In the genomic region with DNA sequence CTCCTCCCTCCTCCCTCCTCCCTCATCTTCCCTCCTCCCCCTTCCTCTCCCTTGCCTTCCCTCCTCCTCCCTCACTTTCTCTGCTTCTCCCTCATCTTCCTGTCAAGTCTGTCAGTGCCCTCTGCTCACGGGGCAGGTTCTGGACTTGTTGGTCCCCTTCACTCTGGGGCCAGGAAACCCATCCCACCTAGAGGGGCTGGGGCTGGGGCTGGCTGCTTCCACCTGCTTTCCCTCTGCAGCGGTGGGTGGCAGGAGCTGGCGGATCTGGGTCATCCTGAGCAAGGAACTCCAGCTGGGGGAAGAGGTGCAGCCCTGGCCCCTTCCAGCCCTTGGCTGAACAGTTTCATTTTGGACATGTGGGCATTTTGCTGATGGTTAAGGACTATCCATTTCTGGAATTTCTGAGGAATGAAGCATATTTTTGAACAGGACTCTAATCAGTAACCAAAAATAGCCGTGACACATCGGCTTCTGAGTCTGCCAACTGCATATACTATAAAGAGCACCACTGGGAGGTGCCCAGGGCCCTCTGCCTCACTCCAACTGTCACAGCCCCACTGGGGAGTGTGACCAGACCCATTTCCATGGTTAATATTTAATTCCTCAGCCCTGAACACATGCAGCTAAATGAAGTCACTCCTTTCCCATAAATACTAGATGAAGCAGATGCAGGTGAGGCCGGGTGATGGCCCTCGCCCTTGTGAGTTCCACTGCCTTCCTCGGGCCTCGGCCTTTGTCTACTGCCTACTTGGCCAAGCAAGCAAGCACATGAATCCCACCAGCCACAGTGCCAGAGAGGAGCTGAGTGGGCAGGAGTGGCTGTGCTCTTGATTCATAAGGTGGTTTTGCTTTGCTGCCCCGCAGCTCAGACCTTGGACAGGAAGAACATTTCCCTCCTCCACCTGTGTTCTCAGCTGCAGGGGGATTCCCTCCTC, we compare ENCODE assay signal across 8 cellular contexts. TPM values are rescaled to one million over a fixed set of nuclear protein-coding genes. Genes with fewer than 3 reads are reported as not detected.
DNase-seq lines count a peak whose midpoint lies in the region; ATAC-seq and TF ChIP-seq lines count a peak whose summit lies in the region.

No MANE protein-coding gene starts in this region.

- H3K4me1 ChIP-seq in right lobe of liver, result peaks cover 0 to 10% (median 0%) of the 10 kb centered on the region in 4 donors

- intact Hi-C loops in right lobe of liver (cut with DNase I), result no loop called here

- DNase-seq in AG08396 (ENCODE audit: low spot score) (peak; percentile 76), HCEC 1CT (peak; percentile 67), astrocyte of the spinal cord (ENCODE audit: low read depth, low spot score) (peak; percentile 33), right lobe of liver (peak in 2 of 3 donors; percentile 39 to 55), NCI-H345 treated with DMSO at 0.1 percent for 48 hours (lab: John Stamatoyannopoulos, UW; ENCODE audit: unreplicated experiment) (no peak), T-helper 9 cell (no peak)
- no peak for DNase-seq in stimulated activated CD4-positive, alpha-beta T cell treated with anti-CD3 and anti-CD28 coated beads, Interleukin-12 subunit alpha, Interleukin-12 subunit beta, amount 100 ng/mL, for 4 hours

- in situ Hi-C loops in astrocyte of the spinal cord (cut with HindIII; ENCODE audit: low sequenced_read_pairs), result no loop called here

- H3K36me3 ChIP-seq in right lobe of liver, result no peaks in the 10 kb centered on the region

- TF ChIP-seq POLR2A in right lobe of liver (IDR thresholded peaks at IDR 0.05), result no peak

- H3K27ac ChIP-seq in right lobe of liver, result peak overlapping the region in 1 of 3 donors; percentile 57

- H3K9me3 ChIP-seq in right lobe of liver, result no peaks in the 10 kb centered on the region

- H3K4me3 ChIP-seq in astrocyte of the spinal cord (ENCODE audit: low read depth, low read length) (no peak overlapping the region), right lobe of liver (no peak overlapping the region)

- ATAC-seq in right lobe of liver, result peak; percentile 37 to 91 (median 56)
- no peak for ATAC-seq in HG03521 (IDR thresholded peaks at IDR 0.05; ENCODE audit: unreplicated experiment)

- 40% methylated on average over 5 of the region's 10 CpGs for WGBS in right lobe of liver (ENCODE audit: insufficient coverage, low coverage, low lambda C conversion rate, missing lambda C conversion rate)

- TF ChIP-seq CTCF in astrocyte of the spinal cord (IDR thresholded peaks at IDR 0.05; ENCODE audit: low read depth, low read length) (no peak), right lobe of liver (IDR thresholded peaks at IDR 0.05) (no peak)

- H3K27me3 ChIP-seq in right lobe of liver, result no peaks in the 10 kb centered on the region

RNA-seq across cellular contexts. Expression of a gene that starts 39.8 kb away (rescaled TPM):
- 10 to 100 TPM; 25.0 to 49.1 (median 39.4) TPM for total RNA-seq in right lobe of liver

RNA-seq across cellular contexts. Expression of a gene that starts 39.9 kb away (rescaled TPM):
- total RNA-seq in right lobe of liver, result 10 to 100 TPM; 19.8 to 30.2 (median 27.3) TPM

Comparison
In these comparisons a context has a peak if more than half of its experiments do, and no peak if none do; other contexts are left out.
1. DNase-seq: peak in AG08396 (single experiment), HCEC 1CT (single experiment), astrocyte of the spinal cord (single experiment) and right lobe of liver (2 of 3); none in NCI-H345 treated with DMSO at 0.1 percent for 48 hours (single experiment), stimulated activated CD4-positive, alpha-beta T cell treated with anti-CD3 and anti-CD28 coated beads, Interleukin-12 subunit alpha, Interleukin-12 subunit beta, amount 100 ng/mL, for 4 hours (single experiment) and T-helper 9 cell (single experiment).